13 cellular contexts compared by ENCODE assay signal in the genomic region with DNA sequence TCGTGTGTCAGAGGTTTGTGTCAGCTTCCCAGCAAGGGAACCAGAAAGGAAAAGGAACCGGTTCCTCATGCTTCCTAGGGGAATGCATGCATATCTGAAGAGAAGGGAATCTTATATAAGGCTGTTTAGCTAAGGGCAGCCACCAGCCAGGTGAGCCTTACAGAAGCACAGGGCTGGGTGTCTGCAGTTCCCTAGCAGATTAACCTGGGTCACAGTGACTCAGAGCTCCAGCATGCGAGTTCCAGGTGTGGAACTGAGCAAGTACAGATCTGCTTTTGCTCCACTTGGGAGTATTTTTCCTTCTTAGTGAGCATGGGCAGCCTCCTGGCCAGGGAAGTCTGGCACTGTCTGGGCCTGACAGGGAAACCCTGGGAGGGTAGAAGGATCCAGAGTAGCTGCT. TPM values are rescaled to one million over a fixed set of nuclear protein-coding genes. Genes with fewer than 3 reads are reported as not detected.
DNase-seq lines count a peak whose midpoint lies in the region; ATAC-seq, FAIRE-seq and TF ChIP-seq lines count a peak whose summit lies in the region.
"Had no signal": no experiment of that assay in that cellular context is flagged by ENCODE, and none has a peak within 500 bp of the region (broad histone marks: within the 10 kb centered on the region; RNA-seq: fewer than 3 reads in every experiment).

No MANE protein-coding gene starts in this region.

- no peak for DNase-seq in A549 (ENCODE audit: low read depth in 1 of 2, low spot score in 1 of 2)
- DNase-seq in epithelial cell of prostate (ENCODE audit: low read depth, low spot score): peak; percentile 84
- peak; percentile 96 to 97 for DNase-seq in trophoblast cell
- no peak for DNase-seq in putamen (ENCODE audit: low spot score)
- DNase-seq in right lobe of liver: no peak
- DNase-seq in activated naive CD4-positive, alpha-beta T cell treated with anti-CD3 and anti-CD28 coated beads for 36 hours: no peak

- no peak overlapping the region for H3K23ac ChIP-seq in trophoblast cell (ENCODE audit: low read length)

- TF ChIP-seq CTCF in A549 (IDR thresholded peaks at IDR 0.05) (no peak), KMS-11 (conservative IDR thresholded peaks at IDR 0.05; ENCODE audit: low read depth, low read length) (no peak), right lobe of liver (IDR thresholded peaks at IDR 0.05) (no peak)

- WGBS in A549 (ENCODE audit: missing lambda C conversion rate): 73% methylated on average over 3 of the region's 3 CpGs
- no CpG with 5 or more reads among the region's 3 CpGs for WGBS in trophoblast cell (ENCODE audit: extremely low coverage, insufficient coverage, insufficient read length)
- WGBS in right lobe of liver (ENCODE audit: insufficient coverage, low coverage, low lambda C conversion rate, missing lambda C conversion rate): 90% methylated on average over 2 of the region's 3 CpGs

- H4K12ac ChIP-seq in trophoblast cell (ENCODE audit: low read depth, low read length): no peak overlapping the region

- TF ChIP-seq POLR2A in A549 (IDR thresholded peaks at IDR 0.05; ENCODE audit: low read length) (no peak), right lobe of liver (IDR thresholded peaks at IDR 0.05) (no peak)

- H3K27me3 ChIP-seq in KMS-11 (ENCODE audit: insufficient read depth, low read depth) (no peaks in the 10 kb centered on the region), trophoblast cell (ENCODE audit: insufficient read depth, low read length) (no peaks in the 10 kb centered on the region), right lobe of liver (no peaks in the 10 kb centered on the region)

- H3K4me3 Mint-ChIP-seq in activated naive CD4-positive, alpha-beta T cell treated with anti-CD3 and anti-CD28 coated beads for 36 hours: no peak overlapping the region
- H3K4me3 Mint-ChIP-seq: activated naive CD4-positive, alpha-beta T cell treated with anti-CD3 and anti-CD28 coated beads, Interleukin-2, amount 10 ng/mL, durations not matched to agents 7 days and 5 days; dendritic cell treated with granulocyte-macrophage colony-stimulating factor and Interleukin-4, amounts not matched to agents 40 ng/mL and 50 ng/mL, for 4 days; memory B cell had no signal

- peak overlapping the region; percentile 25; the same call in 1 of the 2 replicates for H2AFZ ChIP-seq in KMS-11 (ENCODE audit: low read depth)
- H2AFZ ChIP-seq in trophoblast cell (ENCODE audit: insufficient read depth, low read length, poor library complexity): no peak overlapping the region

- intact Hi-C loops in right lobe of liver (cut with DNase I): no loop called here
- intact Hi-C loops in activated naive CD4-positive, alpha-beta T cell treated with anti-CD3 and anti-CD28 coated beads for 36 hours (cut with micrococcal nuclease): loop anchor here (2.0 to 5.0 kb wide), 3 partner anchors 41 to 161 kb away; no protein-coding TSS in a partner anchor

- H3K9ac ChIP-seq in KMS-11 (no peak overlapping the region), trophoblast cell (ENCODE audit: low read length) (no peak overlapping the region)

- TF ChIP-seq EP300 in A549 (IDR thresholded peaks at IDR 0.05): no peak

- no peaks in the 10 kb centered on the region for H3K36me3 Mint-ChIP-seq in activated naive CD4-positive, alpha-beta T cell treated with anti-CD3 and anti-CD28 coated beads for 36 hours (ENCODE audit: low read depth)
- H3K36me3 Mint-ChIP-seq: activated naive CD4-positive, alpha-beta T cell treated with anti-CD3 and anti-CD28 coated beads, Interleukin-2, amount 10 ng/mL, durations not matched to agents 7 days and 5 days; memory B cell had no signal

- peak overlapping the region; percentile 69 for H2BK5ac ChIP-seq in trophoblast cell (ENCODE audit: low read depth, low read length, poor library complexity)

- peak overlapping the region; percentile 42 for H2BK12ac ChIP-seq in trophoblast cell (ENCODE audit: low read length)

- no peaks in the 10 kb centered on the region for H3K9me3 Mint-ChIP-seq in activated naive CD4-positive, alpha-beta T cell treated with anti-CD3 and anti-CD28 coated beads for 36 hours
- H3K9me3 Mint-ChIP-seq: activated naive CD4-positive, alpha-beta T cell treated with anti-CD3 and anti-CD28 coated beads, Interleukin-2, amount 10 ng/mL, durations not matched to agents 7 days and 5 days; dendritic cell treated with granulocyte-macrophage colony-stimulating factor and Interleukin-4, amounts not matched to agents 40 ng/mL and 50 ng/mL, for 4 days; memory B cell had no signal

- no peaks in the 10 kb centered on the region for H3K27me3 Mint-ChIP-seq in activated naive CD4-positive, alpha-beta T cell treated with anti-CD3 and anti-CD28 coated beads for 36 hours (ENCODE audit: low read depth)
- H3K27me3 Mint-ChIP-seq: dendritic cell treated with granulocyte-macrophage colony-stimulating factor and Interleukin-4, amounts not matched to agents 40 ng/mL and 50 ng/mL, for 4 days; memory B cell had no signal

- peaks cover 42% of the 10 kb centered on the region for H3K79me1 ChIP-seq in trophoblast cell (ENCODE audit: low read length)

- peak overlapping the region; percentile 79 for H3K18ac ChIP-seq in trophoblast cell (ENCODE audit: low read length)

- H4K20me1 ChIP-seq in KMS-11 (ENCODE audit: insufficient read depth): no peaks in the 10 kb centered on the region

- H3K9me3 ChIP-seq in A549: no peaks in the 10 kb centered on the region
- H3K9me3 ChIP-seq in trophoblast cell (ENCODE audit: insufficient read depth, low read depth, low read length): no peaks in the 10 kb centered on the region
- no peaks in the 10 kb centered on the region for H3K9me3 ChIP-seq in right lobe of liver
- H3K9me3 ChIP-seq: thoracic aorta had no signal

- H3K4ac ChIP-seq in trophoblast cell (ENCODE audit: low read depth, low read length): no peak overlapping the region

- H3K36me3 ChIP-seq in KMS-11 (ENCODE audit: insufficient read depth) (no peaks in the 10 kb centered on the region), trophoblast cell (ENCODE audit: control insufficient read depth in 1 of 2, insufficient read depth in 2 of 2, low read length in 2 of 2) (peaks cover 11% of the 10 kb centered on the region in 2 experiments), right lobe of liver (peaks cover 0 to 14% (median 0%) of the 10 kb centered on the region in 4 donors)

- H4K8ac ChIP-seq in trophoblast cell (ENCODE audit: low read depth, low read length): peak overlapping the region; percentile 88

- no peak for FAIRE-seq in A549 (lab: Jason Lieb, UNC)

- peaks cover 56% of the 10 kb centered on the region for H3K4me1 ChIP-seq in A549
- H3K4me1 ChIP-seq in KMS-11 (ENCODE audit: low read depth, poor library complexity, severe bottlenecking): no peaks in the 10 kb centered on the region
- H3K4me1 ChIP-seq in trophoblast cell (ENCODE audit: control insufficient read depth in 1 of 2, insufficient read depth in 2 of 2, low read length in 2 of 2): peaks cover 45 to 49% of the 10 kb centered on the region in 2 experiments
- peaks cover 0 to 19% (median 8%) of the 10 kb centered on the region in 4 donors for H3K4me1 ChIP-seq in right lobe of liver

- H4K91ac ChIP-seq in trophoblast cell (ENCODE audit: low read depth, low read length): peak overlapping the region; percentile 91

- no peak for ATAC-seq in A549
- ATAC-seq in GM18868 (IDR thresholded peaks at IDR 0.05; ENCODE audit: unreplicated experiment): no peak
- no peak for ATAC-seq in right lobe of liver

- H3K27ac ChIP-seq in A549 (peak overlapping the region; percentile 91 to 93), KMS-11 (no peak overlapping the region), epithelial cell of prostate (peak overlapping the region; percentile 97), trophoblast cell (ENCODE audit: low read depth, low read length) (peak overlapping the region; percentile 97), right lobe of liver (no peak overlapping the region)
- H3K27ac ChIP-seq: thoracic aorta had no signal

- no peak overlapping the region for H3K27ac Mint-ChIP-seq in activated naive CD4-positive, alpha-beta T cell treated with anti-CD3 and anti-CD28 coated beads for 36 hours
- H3K27ac Mint-ChIP-seq: activated naive CD4-positive, alpha-beta T cell treated with anti-CD3 and anti-CD28 coated beads, Interleukin-2, amount 10 ng/mL, durations not matched to agents 7 days and 5 days; dendritic cell treated with granulocyte-macrophage colony-stimulating factor and Interleukin-4, amounts not matched to agents 40 ng/mL and 50 ng/mL, for 4 days; memory B cell had no signal

- POLR2A ChIA-PET in A549 (lab: Yijun Ruan, JAX): interaction anchor here (0.6 to 1.0 kb wide), 3 partner anchors 13 to 41 kb away, joined by 3 to 4 read pairs (median 3); partner anchors contain the start of gene HOGA1

- no peak for TF ChIP-seq RAD21 in A549 (conservative IDR thresholded peaks at IDR 0.05 in 1 of 2, IDR thresholded peaks at IDR 0.05 in 1 of 2)

- peak overlapping the region; percentile 93 for H3K14ac ChIP-seq in trophoblast cell (ENCODE audit: low read length)

- H3K79me2 ChIP-seq in KMS-11 (ENCODE audit: insufficient read depth, low read depth) (no peaks in the 10 kb centered on the region), trophoblast cell (ENCODE audit: control insufficient read depth, insufficient read depth, low read length, poor library complexity) (peaks cover 13% of the 10 kb centered on the region)

- H3K4me3 ChIP-seq in A549 (no peak overlapping the region), KMS-11 (IDR thresholded peaks at IDR 0.05; ENCODE audit: insufficient read depth, low read depth, low read length) (no peak overlapping the region), trophoblast cell (ENCODE audit: low read depth, low read length) (no peak overlapping the region), right lobe of liver (no peak overlapping the region)
- H3K4me3 ChIP-seq: thoracic aorta had no signal

- peak overlapping the region; percentile 92 for H2BK120ac ChIP-seq in trophoblast cell (ENCODE audit: insufficient read depth, low read length, poor library complexity)

- no peak overlapping the region for H2AK5ac ChIP-seq in trophoblast cell (ENCODE audit: low read length)

- no peaks in the 10 kb centered on the region for H3K4me1 Mint-ChIP-seq in activated naive CD4-positive, alpha-beta T cell treated with anti-CD3 and anti-CD28 coated beads for 36 hours (ENCODE audit: low read depth)
- H3K4me1 Mint-ChIP-seq: activated naive CD4-positive, alpha-beta T cell treated with anti-CD3 and anti-CD28 coated beads, Interleukin-2, amount 10 ng/mL, durations not matched to agents 7 days and 5 days; memory B cell had no signal

- H3K4me2 ChIP-seq in A549 (peak overlapping the region; percentile 72), KMS-11 (no peak overlapping the region), trophoblast cell (ENCODE audit: low read length) (peak overlapping the region; percentile 10)

- CTCF ChIA-PET in A549 (lab: Yijun Ruan, JAX): interaction anchor here (0.6 to 33.8 kb wide), 44 partner anchors 15 to 189 kb away, joined by 3 to 1048 read pairs (median 5); partner anchors contain the start of genes AVPI1, C10orf62, HOGA1 and MORN4
- CTCF ChIA-PET in activated naive CD4-positive, alpha-beta T cell treated with anti-CD3 and anti-CD28 coated beads for 36 hours (lab: Charles Lee): interaction anchor here (0.6 to 2.5 kb wide), 19 partner anchors 11 to 161 kb away, joined by 3 to 20 read pairs (median 4); partner anchors contain the start of genes AVPI1 and C10orf62

RNA-seq across cellular contexts. Expression of gene ANKRD2, which starts 1.0 kb away (rescaled TPM):
- polyA plus RNA-seq in A549 (2011; rRNA removed) (0.90 and 1.5 TPM in 2 replicates), A549 (2017; fragmentation: RNase III; extraction: RNeasy Plus Mini Kit Qiagen cat#74134 plus additional on column Dnase treatment) (4.7 to 8.4 TPM (median 5.8 TPM) in 3 replicates)
- polyA plus RNA-seq in A549 (2012; cell fraction: cytosol; rRNA removed): 12.2 and 12.7 TPM in 2 replicates
- 13.6 and 13.9 TPM in 2 replicates for polyA plus RNA-seq in A549 (2012; cell fraction: nucleus; rRNA removed)
- polyA minus RNA-seq in A549 (2011; rRNA and poly(A)+ RNA removed): 0.45 and 1.4 TPM in 2 replicates
- polyA plus RNA-seq in trophoblast cell (2013): 0.25 and 0.39 TPM in 2 replicates
- under 1 TPM in 4 of 6 experiments, not detected in 2; 0.28 to 0.81 (median 0.50) TPM for total RNA-seq in right lobe of liver
- under 1 TPM in 1 of 2 experiments, not detected in 1; 0.26 TPM for total RNA-seq in activated naive CD4-positive, alpha-beta T cell treated with anti-CD3 and anti-CD28 coated beads for 36 hours

RNA-seq across cellular contexts. Expression of gene HOGA1, which starts 12.6 kb away (rescaled TPM):
- polyA plus RNA-seq in A549 (2011; rRNA removed) (2.0 TPM in 2 replicates), A549 (2017; fragmentation: RNase III; extraction: RNeasy Plus Mini Kit Qiagen cat#74134 plus additional on column Dnase treatment) (3.1 to 3.5 TPM (median 3.1 TPM) in 3 replicates)
- polyA plus RNA-seq in A549 (2012; cell fraction: cytosol; rRNA removed): 2.0 and 2.8 TPM in 2 replicates
- polyA plus RNA-seq in A549 (2012; cell fraction: nucleus; rRNA removed): 3.5 and 3.6 TPM in 2 replicates
- 1.4 and 2.5 TPM in 2 replicates for polyA minus RNA-seq in A549 (2011; rRNA and poly(A)+ RNA removed)
- 0.01 TPM in 1 of 2 replicates, not detected in the other for polyA plus RNA-seq in trophoblast cell (2013)
- total RNA-seq in right lobe of liver: 10 to 100 TPM; 16.8 to 92.9 (median 36.5) TPM
- not detected for total RNA-seq in activated naive CD4-positive, alpha-beta T cell treated with anti-CD3 and anti-CD28 coated beads for 36 hours

RNA-seq across cellular contexts. Expression of gene C10orf62, which starts 17.9 kb away (rescaled TPM):
- 0.12 TPM in 1 of 2 replicates, not detected in the other for polyA plus RNA-seq in A549 (2011; rRNA removed)
- polyA plus RNA-seq in A549 (2012; cell fraction: cytosol; rRNA removed): 0.07 and 0.09 TPM in 2 replicates
- 0.53 and 0.73 TPM in 2 replicates for polyA plus RNA-seq in A549 (2012; cell fraction: nucleus; rRNA removed)
- 0.10 TPM in 1 of 3 replicates, not detected in the others for polyA plus RNA-seq in A549 (2017; fragmentation: RNase III; extraction: RNeasy Plus Mini Kit Qiagen cat#74134 plus additional on column Dnase treatment)
- 0.73 and 0.91 TPM in 2 replicates for polyA minus RNA-seq in A549 (2011; rRNA and poly(A)+ RNA removed)
- polyA plus RNA-seq in trophoblast cell (2013): not detected in 2 replicates
- total RNA-seq in right lobe of liver: 1 to 10 TPM in 5 of 6 experiments, not detected in 1; 1.2 to 4.1 (median 2.2) TPM
- not detected for total RNA-seq in activated naive CD4-positive, alpha-beta T cell treated with anti-CD3 and anti-CD28 coated beads for 36 hours
- total RNA-seq: pulmonary artery endothelial cell had no signal

Comparison
In these comparisons a context has a peak if more than half of its experiments do, and no peak if none do; other contexts are left out.
1. DNase-seq: peak in epithelial cell of prostate (single experiment) and trophoblast cell (2 of 2); none in A549 (0 of 2), putamen (single experiment), right lobe of liver (0 of 3) and activated naive CD4-positive, alpha-beta T cell treated with anti-CD3 and anti-CD28 coated beads for 36 hours (single experiment).
2. H3K27ac ChIP-seq: peak in A549 (2 of 2), epithelial cell of prostate (single experiment) and trophoblast cell (single experiment); none in KMS-11 (single experiment) and right lobe of liver (0 of 3).
3. RNA of gene HOGA1, which starts 12.6 kb away (total RNA-seq): 16.8 to 92.9 TPM in right lobe of liver; not detected in activated naive CD4-positive, alpha-beta T cell treated with anti-CD3 and anti-CD28 coated beads for 36 hours; every median in the first group is over 10 times any median in the second.